Comparison of ENCODE assay signal across 8 cellular contexts in genomic region chr14:77593501-77593911, GRCh38. TPM values are rescaled to one million over a fixed set of nuclear protein-coding genes. Genes with fewer than 3 reads are reported as not detected.
DNase-seq lines count a peak whose midpoint lies in the region; ATAC-seq lines count a peak whose summit lies in the region.

No MANE protein-coding gene starts in this region.

- peaks cover 35 to 73% (median 53%) of the 10 kb centered on the region in 4 donors for H3K4me1 Mint-ChIP-seq in CD4-positive, alpha-beta memory T cell
- H3K4me1 Mint-ChIP-seq in activated CD4-positive, alpha-beta memory T cell treated with anti-CD3 and anti-CD28 coated beads for 36 hours (ENCODE audit: low read depth) = peaks cover 40% of the 10 kb centered on the region

- no peaks in the 10 kb centered on the region for H3K27me3 Mint-ChIP-seq in CD4-positive, alpha-beta memory T cell
- no peaks in the 10 kb centered on the region for H3K27me3 Mint-ChIP-seq in activated CD4-positive, alpha-beta memory T cell treated with anti-CD3 and anti-CD28 coated beads for 36 hours

- H3K27ac Mint-ChIP-seq in CD4-positive, alpha-beta memory T cell = peak overlapping the region; percentile 87 to 98 (median 95)
- H3K27ac Mint-ChIP-seq in activated CD4-positive, alpha-beta memory T cell treated with anti-CD3 and anti-CD28 coated beads for 36 hours = peak overlapping the region; percentile 83

- H3K36me3 Mint-ChIP-seq in CD4-positive, alpha-beta memory T cell = peaks cover 15 to 29% of the 10 kb centered on the region in 2 donors
- H3K36me3 Mint-ChIP-seq in activated CD4-positive, alpha-beta memory T cell treated with anti-CD3 and anti-CD28 coated beads for 36 hours = peaks cover 14% of the 10 kb centered on the region

- no peaks in the 10 kb centered on the region for H3K27me3 ChIP-seq in CD4-positive, alpha-beta memory T cell (ENCODE audit: insufficient read depth, low read length)
- no peaks in the 10 kb centered on the region for H3K27me3 ChIP-seq in mucosa of rectum (ENCODE audit: control insufficient read depth in 2 of 2, insufficient read depth in 2 of 2, low read length in 2 of 2)

- H3K4me1 ChIP-seq in CD4-positive, alpha-beta memory T cell (ENCODE audit: insufficient read depth, low read length) = peaks cover 50% of the 10 kb centered on the region
- peaks cover 19 to 43% of the 10 kb centered on the region in 2 donors for H3K4me1 ChIP-seq in mucosa of rectum (ENCODE audit: control insufficient read depth in 2 of 2, insufficient read depth in 2 of 2, low read length in 2 of 2)

- peaks cover 3% of the 10 kb centered on the region for H3K36me3 ChIP-seq in CD4-positive, alpha-beta memory T cell (ENCODE audit: insufficient read depth, low read length)
- H3K36me3 ChIP-seq in mucosa of rectum (ENCODE audit: control insufficient read depth in 2 of 2, insufficient read depth in 2 of 2, low read length in 2 of 2) = peaks cover 12% of the 10 kb centered on the region in 2 donors

- H3K4me3 ChIP-seq in CD4-positive, alpha-beta memory T cell (ENCODE audit: low read length in 2 of 2) = peak overlapping the region; percentile 14 to 29
- peak overlapping the region; percentile 20 to 43 for H3K4me3 ChIP-seq in mucosa of rectum (ENCODE audit: low read length in 2 of 2)

- peak in 4 of 5 donors; percentile 49 to 67 (median 60) for DNase-seq in CD4-positive, alpha-beta memory T cell
- peak; percentile 89 for DNase-seq in HS-5 (ENCODE audit: low read depth)
- no peak for DNase-seq in activated CD4-positive, alpha-beta memory T cell treated with anti-CD3 and anti-CD28 coated beads for 36 hours
- no peak for DNase-seq in superior temporal gyrus (ENCODE audit: extremely low spot score)
- no peak for DNase-seq in NCI-H2227 (lab: John Stamatoyannopoulos, UW; ENCODE audit: unreplicated experiment)
- no peak for DNase-seq in activated effector memory CD4-positive, alpha-beta T cell treated with Interleukin-2 at 50 U/mL for 16 hours

- H3K27ac ChIP-seq in CD4-positive, alpha-beta memory T cell (ENCODE audit: low read depth, low read length) = peak overlapping the region; percentile 55
- peak overlapping the region; percentile 49 to 63 for H3K27ac ChIP-seq in mucosa of rectum (ENCODE audit: low read depth in 2 of 2, low read length in 2 of 2)

- intact Hi-C loops in CD4-positive, alpha-beta memory T cell (cut with micrococcal nuclease) = no loop called here
- intact Hi-C loops in activated CD4-positive, alpha-beta memory T cell treated with anti-CD3 and anti-CD28 coated beads for 36 hours (cut with micrococcal nuclease) = loop anchor here (1.0 kb wide), 1 partner anchor 28 kb away; no protein-coding TSS in a partner anchor

- CTCF ChIA-PET in CD4-positive, alpha-beta memory T cell (lab: Charles Lee; ENCODE audit: partially characterized antibody) = interaction anchor here (0.6 to 1.9 kb wide), 5 partner anchors 15 to 687 kb away, joined by 3 to 5 read pairs (median 3); no protein-coding TSS in a partner anchor
- CTCF ChIA-PET in activated CD4-positive, alpha-beta memory T cell treated with anti-CD3 and anti-CD28 coated beads for 36 hours (lab: Charles Lee) = interaction anchor here (1.5 kb wide), 1 partner anchor 14 kb away, joined by 4 read pairs; no protein-coding TSS in a partner anchor

- POLR2A ChIA-PET in CD4-positive, alpha-beta memory T cell (lab: Charles Lee; ENCODE audit: partially characterized antibody) = interaction anchor here (1.1 to 1.4 kb wide), 3 partner anchors 13 to 24 kb away, joined by 5 to 7 read pairs (median 5); no protein-coding TSS in a partner anchor
- POLR2A ChIA-PET in activated CD4-positive, alpha-beta memory T cell treated with anti-CD3 and anti-CD28 coated beads for 36 hours (lab: Charles Lee) = interaction anchor here (0.5 kb wide), 1 partner anchor 12 kb away, joined by 3 read pairs; no protein-coding TSS in a partner anchor

- peak overlapping the region in 1 of 2 donors; percentile 26 for H3K9ac ChIP-seq in mucosa of rectum (ENCODE audit: low read depth in 1 of 2, low read length in 2 of 2)

- no peaks in the 10 kb centered on the region for H3K9me3 ChIP-seq in CD4-positive, alpha-beta memory T cell (ENCODE audit: control insufficient read depth in 1 of 2, low read length in 2 of 2)
- H3K9me3 ChIP-seq in mucosa of rectum (ENCODE audit: control insufficient read depth in 2 of 2, low read length in 2 of 2) = no peaks in the 10 kb centered on the region

- peak; percentile 62 for ATAC-seq in GM19455 (IDR thresholded peaks at IDR 0.05; ENCODE audit: unreplicated experiment)

- peak overlapping the region; percentile 62 to 89 (median 77) for H3K4me3 Mint-ChIP-seq in CD4-positive, alpha-beta memory T cell
- H3K4me3 Mint-ChIP-seq in activated CD4-positive, alpha-beta memory T cell treated with anti-CD3 and anti-CD28 coated beads for 36 hours = peak overlapping the region; percentile 21

- H3K9me3 Mint-ChIP-seq in CD4-positive, alpha-beta memory T cell = no peaks in the 10 kb centered on the region
- H3K9me3 Mint-ChIP-seq in activated CD4-positive, alpha-beta memory T cell treated with anti-CD3 and anti-CD28 coated beads for 36 hours = no peaks in the 10 kb centered on the region

RNA-seq across cellular contexts. Expression of gene SPTLC2, which starts 22.9 kb away (rescaled TPM):
- 10 to 100 TPM; 25.9 to 31.3 TPM for total RNA-seq in CD4-positive, alpha-beta memory T cell
- polyA plus RNA-seq in CD4-positive, alpha-beta memory T cell = 10 to 100 TPM; 11.2 to 23.7 TPM
- 10 to 100 TPM; 23.6 to 23.9 TPM for total RNA-seq in activated CD4-positive, alpha-beta memory T cell treated with anti-CD3 and anti-CD28 coated beads for 36 hours

Comparison
In these comparisons a context has a peak if more than half of its experiments do, and no peak if none do; other contexts are left out.
1. DNase-seq: peak in CD4-positive, alpha-beta memory T cell (4 of 5) and HS-5 (single experiment); none in activated CD4-positive, alpha-beta memory T cell treated with anti-CD3 and anti-CD28 coated beads for 36 hours (single experiment), superior temporal gyrus (single experiment), NCI-H2227 (single experiment) and activated effector memory CD4-positive, alpha-beta T cell treated with Interleukin-2 at 50 U/mL for 16 hours (single experiment).